ENCODE assay signal across 1 cellular context in the genomic region with DNA sequence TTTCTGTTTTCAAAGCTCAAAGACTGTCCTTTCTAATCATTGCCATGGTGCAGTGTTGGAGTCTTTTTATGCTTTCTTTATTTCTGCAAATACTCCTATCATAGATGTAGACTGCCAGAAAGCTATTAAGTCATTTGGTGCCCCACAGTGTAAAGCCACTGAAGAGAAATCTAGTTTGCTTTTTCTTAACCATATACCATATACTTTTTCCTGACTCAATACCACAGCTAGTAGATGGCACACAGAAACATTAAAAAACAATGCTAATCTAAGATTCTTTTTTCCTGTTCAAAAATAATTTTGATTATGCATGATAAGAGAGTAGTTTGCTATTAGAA.
TF ChIP-seq lines count a peak whose summit lies in the region.

No MANE protein-coding gene starts in this region.

TF ChIP-seq in K562, 482 proteins besides CTCF, POLR2A, EP300 and RAD21 (continued from another document):
- TF ChIP-seq, protein P1, sequence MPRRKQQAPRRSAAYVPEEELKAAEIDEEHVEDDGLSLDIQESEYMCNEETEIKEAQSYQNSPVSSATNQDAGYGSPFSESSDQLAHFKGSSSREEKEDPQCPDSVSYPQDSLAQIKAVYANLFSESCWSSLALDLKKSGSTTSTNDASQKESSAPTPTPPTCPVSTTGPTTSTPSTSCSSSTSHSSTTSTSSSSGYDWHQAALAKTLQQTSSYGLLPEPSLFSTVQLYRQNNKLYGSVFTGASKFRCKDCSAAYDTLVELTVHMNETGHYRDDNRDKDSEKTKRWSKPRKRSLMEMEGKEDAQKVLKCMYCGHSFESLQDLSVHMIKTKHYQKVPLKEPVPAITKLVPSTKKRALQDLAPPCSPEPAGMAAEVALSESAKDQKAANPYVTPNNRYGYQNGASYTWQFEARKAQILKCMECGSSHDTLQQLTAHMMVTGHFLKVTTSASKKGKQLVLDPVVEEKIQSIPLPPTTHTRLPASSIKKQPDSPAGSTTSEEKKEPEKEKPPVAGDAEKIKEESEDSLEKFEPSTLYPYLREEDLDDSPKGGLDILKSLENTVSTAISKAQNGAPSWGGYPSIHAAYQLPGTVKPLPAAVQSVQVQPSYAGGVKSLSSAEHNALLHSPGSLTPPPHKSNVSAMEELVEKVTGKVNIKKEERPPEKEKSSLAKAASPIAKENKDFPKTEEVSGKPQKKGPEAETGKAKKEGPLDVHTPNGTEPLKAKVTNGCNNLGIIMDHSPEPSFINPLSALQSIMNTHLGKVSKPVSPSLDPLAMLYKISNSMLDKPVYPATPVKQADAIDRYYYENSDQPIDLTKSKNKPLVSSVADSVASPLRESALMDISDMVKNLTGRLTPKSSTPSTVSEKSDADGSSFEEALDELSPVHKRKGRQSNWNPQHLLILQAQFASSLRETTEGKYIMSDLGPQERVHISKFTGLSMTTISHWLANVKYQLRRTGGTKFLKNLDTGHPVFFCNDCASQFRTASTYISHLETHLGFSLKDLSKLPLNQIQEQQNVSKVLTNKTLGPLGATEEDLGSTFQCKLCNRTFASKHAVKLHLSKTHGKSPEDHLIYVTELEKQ (CRISPR knock-in tag; IDR thresholded peaks at IDR 0.05), result no peak
- TF ChIP-seq, protein P2, sequence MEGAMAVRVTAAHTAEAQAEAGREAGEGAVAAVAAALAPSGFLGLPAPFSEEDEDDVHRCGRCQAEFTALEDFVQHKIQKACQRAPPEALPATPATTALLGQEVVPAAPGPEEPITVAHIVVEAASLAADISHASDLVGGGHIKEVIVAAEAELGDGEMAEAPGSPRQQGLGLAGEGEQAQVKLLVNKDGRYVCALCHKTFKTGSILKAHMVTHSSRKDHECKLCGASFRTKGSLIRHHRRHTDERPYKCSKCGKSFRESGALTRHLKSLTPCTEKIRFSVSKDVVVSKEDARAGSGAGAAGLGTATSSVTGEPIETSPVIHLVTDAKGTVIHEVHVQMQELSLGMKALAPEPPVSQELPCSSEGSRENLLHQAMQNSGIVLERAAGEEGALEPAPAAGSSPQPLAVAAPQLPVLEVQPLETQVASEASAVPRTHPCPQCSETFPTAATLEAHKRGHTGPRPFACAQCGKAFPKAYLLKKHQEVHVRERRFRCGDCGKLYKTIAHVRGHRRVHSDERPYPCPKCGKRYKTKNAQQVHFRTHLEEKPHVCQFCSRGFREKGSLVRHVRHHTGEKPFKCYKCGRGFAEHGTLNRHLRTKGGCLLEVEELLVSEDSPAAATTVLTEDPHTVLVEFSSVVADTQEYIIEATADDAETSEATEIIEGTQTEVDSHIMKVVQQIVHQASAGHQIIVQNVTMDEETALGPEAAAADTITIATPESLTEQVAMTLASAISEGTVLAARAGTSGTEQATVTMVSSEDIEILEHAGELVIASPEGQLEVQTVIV (CRISPR knock-in tag; IDR thresholded peaks at IDR 0.05; ENCODE audit: borderline replicate concordance), result no peak
- TF ChIP-seq ZNF77 (CRISPR knock-in tag; IDR thresholded peaks at IDR 0.05), result no peak
- TF ChIP-seq TOE1 (IDR thresholded peaks at IDR 0.05; ENCODE audit: borderline replicate concordance), result no peak
- no peak for TF ChIP-seq TOE1 (CRISPR knock-in tag; IDR thresholded peaks at IDR 0.05; ENCODE audit: borderline replicate concordance, low read depth)
- TF ChIP-seq, protein P3, sequence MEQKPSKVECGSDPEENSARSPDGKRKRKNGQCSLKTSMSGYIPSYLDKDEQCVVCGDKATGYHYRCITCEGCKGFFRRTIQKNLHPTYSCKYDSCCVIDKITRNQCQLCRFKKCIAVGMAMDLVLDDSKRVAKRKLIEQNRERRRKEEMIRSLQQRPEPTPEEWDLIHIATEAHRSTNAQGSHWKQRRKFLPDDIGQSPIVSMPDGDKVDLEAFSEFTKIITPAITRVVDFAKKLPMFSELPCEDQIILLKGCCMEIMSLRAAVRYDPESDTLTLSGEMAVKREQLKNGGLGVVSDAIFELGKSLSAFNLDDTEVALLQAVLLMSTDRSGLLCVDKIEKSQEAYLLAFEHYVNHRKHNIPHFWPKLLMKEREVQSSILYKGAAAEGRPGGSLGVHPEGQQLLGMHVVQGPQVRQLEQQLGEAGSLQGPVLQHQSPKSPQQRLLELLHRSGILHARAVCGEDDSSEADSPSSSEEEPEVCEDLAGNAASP (IDR thresholded peaks at IDR 0.05), result no peak
